ENCODE assay signal across 14 cellular contexts in the genomic region with DNA sequence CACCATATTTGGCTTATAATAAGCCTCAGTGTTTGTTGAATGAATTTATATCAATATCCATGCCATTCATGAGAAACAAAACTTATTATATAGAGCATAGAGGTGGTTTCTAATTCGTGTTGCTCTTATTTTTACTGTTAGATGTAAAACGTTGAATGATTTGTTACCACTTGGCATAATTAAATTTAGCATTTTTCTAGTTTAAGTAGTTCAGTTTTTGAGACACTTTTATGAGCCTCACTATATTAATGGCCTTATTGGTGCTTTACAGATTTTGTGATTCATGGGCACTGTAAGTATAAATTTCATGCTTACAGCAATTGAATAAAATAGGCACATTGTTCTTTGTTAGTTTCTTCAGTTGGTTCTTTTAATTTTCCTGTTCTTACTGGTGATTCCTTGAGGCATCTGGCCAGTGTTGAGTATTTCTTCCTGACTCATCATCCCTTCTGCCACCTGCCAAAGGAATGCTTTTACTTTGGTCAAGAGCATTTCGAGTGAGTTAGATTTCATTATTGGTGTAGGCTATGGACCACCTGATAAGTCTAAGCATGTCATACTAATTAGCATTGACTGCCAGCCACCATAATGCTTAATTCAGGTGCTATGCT. TPM values are rescaled to one million over a fixed set of nuclear protein-coding genes. Genes with fewer than 3 reads are reported as not detected.
DNase-seq lines count a peak whose midpoint lies in the region; ATAC-seq and TF ChIP-seq lines count a peak whose summit lies in the region.
"Had no signal": no experiment of that assay in that cellular context is flagged by ENCODE, and none has a peak within 500 bp of the region (broad histone marks: within the 10 kb centered on the region; RNA-seq: fewer than 3 reads in every experiment).

No MANE protein-coding gene starts in this region.

- ATAC-seq in SK-N-SH treated with all-trans-retinoic acid at 6 μM for 48 hours: no peak
- no peak for ATAC-seq in GM21737 (IDR thresholded peaks at IDR 0.05; ENCODE audit: unreplicated experiment)
- ATAC-seq: body of pancreas had no signal

- DNase-seq in COLO829 (ENCODE audit: low spot score) (peak; percentile 94), LHCN-M2 (ENCODE audit: low read depth) (peak; percentile 43), foreskin melanocyte (peak; percentile 73), NCI-H2029 (lab: John Stamatoyannopoulos, UW) (no peak), MV-4-11 (lab: John Stamatoyannopoulos, UW) (no peak), NCI-H128 (lab: John Stamatoyannopoulos, UW; ENCODE audit: unreplicated experiment) (no peak)
- DNase-seq: activated gamma-delta T cell treated with Interleukin-2 at 50 U/mL for 16 hours, body of pancreas, Karpas-422, NCI-H2081 treated with DMSO at 0.1 percent for 48 hours, nucleus accumbens, WERI-Rb-1 had no signal

TF ChIP-seq in SK-N-SH treated with all-trans-retinoic acid at 6 μM for 48 hours, 23 proteins besides CTCF, POLR2A, EP300 and RAD21:
- TF ChIP-seq, protein P1, sequence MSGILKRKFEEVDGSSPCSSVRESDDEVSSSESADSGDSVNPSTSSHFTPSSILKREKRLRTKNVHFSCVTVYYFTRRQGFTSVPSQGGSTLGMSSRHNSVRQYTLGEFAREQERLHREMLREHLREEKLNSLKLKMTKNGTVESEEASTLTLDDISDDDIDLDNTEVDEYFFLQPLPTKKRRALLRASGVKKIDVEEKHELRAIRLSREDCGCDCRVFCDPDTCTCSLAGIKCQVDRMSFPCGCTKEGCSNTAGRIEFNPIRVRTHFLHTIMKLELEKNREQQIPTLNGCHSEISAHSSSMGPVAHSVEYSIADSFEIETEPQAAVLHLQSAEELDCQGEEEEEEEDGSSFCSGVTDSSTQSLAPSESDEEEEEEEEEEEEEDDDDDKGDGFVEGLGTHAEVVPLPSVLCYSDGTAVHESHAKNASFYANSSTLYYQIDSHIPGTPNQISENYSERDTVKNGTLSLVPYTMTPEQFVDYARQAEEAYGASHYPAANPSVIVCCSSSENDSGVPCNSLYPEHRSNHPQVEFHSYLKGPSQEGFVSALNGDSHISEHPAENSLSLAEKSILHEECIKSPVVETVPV (CRISPR knock-in tag; IDR thresholded peaks at IDR 0.05): no peak
- peak; percentile 82 for TF ChIP-seq ISL1 (CRISPR knock-in tag; IDR thresholded peaks at IDR 0.05)

RNA-seq across cellular contexts. Expression of a gene that starts 34.8 kb away (rescaled TPM):
- total RNA-seq in LHCN-M2 (2014; rRNA removed): 16.7 and 17.9 TPM in 2 replicates
- polyA plus RNA-seq in LHCN-M2 (2012): 4.9 TPM

Comparison
In these comparisons a context has a peak if more than half of its experiments do, and no peak if none do; other contexts are left out.
1. DNase-seq: peak in COLO829 (single experiment), LHCN-M2 (single experiment) and foreskin melanocyte (single experiment); none in NCI-H2029 (single experiment), MV-4-11 (single experiment) and NCI-H128 (single experiment).